Comparison of ENCODE assay signal across 27 cellular contexts in genomic region chr12:54773593-54773992, GRCh38.
"Had no signal": no experiment of that assay in that cellular context is flagged by ENCODE, and none has a peak within 500 bp of the region (broad histone marks: within the 10 kb centered on the region; RNA-seq: fewer than 3 reads in every experiment).

No MANE protein-coding gene starts in this region.

- H3K36me3 ChIP-seq: adrenal gland, ascending aorta, heart left ventricle, lower lobe of right lung, neutrophil, thoracic aorta, uterus had no signal

- H3K9me3 ChIP-seq: adrenal gland, ascending aorta, heart left ventricle, lower lobe of right lung, mucosa of descending colon, neutrophil, thoracic aorta, uterus had no signal

- H3K27ac Mint-ChIP-seq: activated naive CD8-positive, alpha-beta T cell treated with anti-CD3 and anti-CD28 coated beads for 36 hours; brain; natural killer cell treated with Interleukin-12 subunit alpha and Interleukin-12 subunit beta and Interleukin-15 and Interleukin-18, amount 100 ng/mL, for 72 hours; progenitor cell of endocrine pancreas; T-helper 2 cell treated with Interferon-gamma antibody and Interleukin-4, amounts not matched to agents 5 μg/mL and 100 μg/mL, for 36 hours had no signal

- H3K4me3 Mint-ChIP-seq: activated naive CD8-positive, alpha-beta T cell treated with anti-CD3 and anti-CD28 coated beads for 36 hours; brain; natural killer cell treated with Interleukin-12 subunit alpha and Interleukin-12 subunit beta and Interleukin-15 and Interleukin-18, amount 100 ng/mL, for 72 hours; T-helper 2 cell treated with Interferon-gamma antibody and Interleukin-4, amounts not matched to agents 5 μg/mL and 100 μg/mL, for 36 hours had no signal

- H3K27ac ChIP-seq: adrenal gland, ascending aorta, coronary artery, dorsolateral prefrontal cortex, heart left ventricle, lower lobe of right lung, neutrophil, skin epidermis, thoracic aorta, uterus had no signal

- H3K4me3 ChIP-seq: adrenal gland, ascending aorta, coronary artery, dorsolateral prefrontal cortex, heart left ventricle, lower lobe of right lung, mucosa of descending colon, skin epidermis, thoracic aorta, uterus had no signal

- H3K4me1 ChIP-seq: adrenal gland, ascending aorta, heart left ventricle, lower lobe of right lung, uterus had no signal

- DNase-seq: activated CD4-positive, alpha-beta T cell treated with anti-CD3 and anti-CD28 coated beads for 4 hours; activated CD4-positive, alpha-beta T cell treated with anti-CD3 and anti-CD28 coated beads, Interleukin-2, amount 50 U/mL, for 4 hours; activated effector memory CD4-positive, alpha-beta T cell treated with Interleukin-2 at 50 U/mL for 16 hours; activated naive CD4-positive, alpha-beta T cell treated with Interleukin-2 at 50 U/mL for 16 hours; activated naive CD8-positive, alpha-beta T cell treated with anti-CD3 and anti-CD28 coated beads for 36 hours; adrenal gland; dorsolateral prefrontal cortex; effector memory CD4-positive, alpha-beta T cell; heart left ventricle; lower lobe of right lung; mucosa of descending colon; retina; stimulated activated CD4-positive, alpha-beta T cell treated with anti-CD3 and anti-CD28 coated beads, Interleukin-12 subunit alpha, Interleukin-12 subunit beta, amount 100 ng/mL, for 4 hours; stimulated activated CD4-positive, alpha-beta T cell treated with anti-CD3 and anti-CD28 coated beads, Interleukin-4, amount 100 ng/mL, for 1 hour; stimulated activated naive CD8-positive, alpha-beta T cell treated with anti-CD3 and anti-CD28 coated beads, Interleukin-15, Interleukin-2, amounts not matched to agents 100 U/mL and 50 U/mL, for 24 hours; T-helper 1 cell; trophoblast cell; uterus had no signal

- H3K36me3 Mint-ChIP-seq: brain had no signal

- H3K27me3 ChIP-seq: adrenal gland, ascending aorta, heart left ventricle, neutrophil, uterus had no signal

- H3K4me1 Mint-ChIP-seq: brain had no signal

- H3K9me3 Mint-ChIP-seq: natural killer cell treated with Interleukin-12 subunit alpha and Interleukin-12 subunit beta and Interleukin-15 and Interleukin-18, amount 100 ng/mL, for 72 hours; T-helper 2 cell treated with Interferon-gamma antibody and Interleukin-4, amounts not matched to agents 5 μg/mL and 100 μg/mL, for 36 hours had no signal
